ENCODE assay signal across 8 cellular contexts in genomic region chr19:14006766-14007562, GRCh38. TPM values are rescaled to one million over a fixed set of nuclear protein-coding genes. Genes with fewer than 3 reads are reported as not detected.
A peak's percentile ranks its signal among the peaks of the same experiment; 100 is the strongest.
DNase-seq lines count a peak whose midpoint lies in the region; ATAC-seq and TF ChIP-seq lines count a peak whose summit lies in the region.

No MANE protein-coding gene starts in this region.

- peak overlapping the region; percentile 96 for H2AFZ ChIP-seq in SU-DHL-6 (ENCODE audit: low read depth, low read length, severe bottlenecking)

- CTCF ChIA-PET in CD4-positive, alpha-beta memory T cell (lab: Charles Lee; ENCODE audit: partially characterized antibody): interaction anchor here (0.7 to 1.7 kb wide), 4 partner anchors 20 to 65 kb away, joined by 3 to 5 read pairs (median 4); partner anchors contain the start of gene IL27RA

- DNase-seq in CD4-positive, alpha-beta memory T cell: no peak
- peak; percentile 96 to 97 for DNase-seq in erythroblast (lab: John Stamatoyannopoulos, UW)
- peak; percentile 90 for DNase-seq in neural crest cell (ENCODE audit: low read depth, low spot score)
- no peak for DNase-seq in kidney tubule cell (ENCODE audit: low spot score)
- no peak for DNase-seq in H4 (ENCODE audit: low spot score)

- H3K36me3 ChIP-seq in CD4-positive, alpha-beta memory T cell (ENCODE audit: insufficient read depth, low read length): no peaks in the 10 kb centered on the region
- H3K36me3 ChIP-seq in SU-DHL-6 (ENCODE audit: low read length): no peaks in the 10 kb centered on the region

- H3K4me3 Mint-ChIP-seq in CD4-positive, alpha-beta memory T cell: peak overlapping the region; percentile 91 to 98 (median 96)
- H3K4me3 Mint-ChIP-seq in neural crest cell: peak overlapping the region; percentile 96

- H3K27ac Mint-ChIP-seq in CD4-positive, alpha-beta memory T cell: peak overlapping the region; percentile 97 to 100 (median 100)
- peak overlapping the region; percentile 99 for H3K27ac Mint-ChIP-seq in neural crest cell (ENCODE audit: unreplicated experiment)

- H3K4me3 ChIP-seq in CD4-positive, alpha-beta memory T cell (ENCODE audit: low read length in 2 of 2): peak overlapping the region; percentile 58 to 82
- peak overlapping the region; percentile 64 for H3K4me3 ChIP-seq in SU-DHL-6 (ENCODE audit: insufficient read depth, low read length, poor library complexity, severe bottlenecking)

- no peaks in the 10 kb centered on the region for H3K27me3 ChIP-seq in CD4-positive, alpha-beta memory T cell (ENCODE audit: insufficient read depth, low read length)
- H3K27me3 ChIP-seq in SU-DHL-6 (ENCODE audit: low read length): no peaks in the 10 kb centered on the region

- TF ChIP-seq CTCF in SU-DHL-6 (IDR thresholded peaks at IDR 0.05; ENCODE audit: insufficient read depth, low read length, poor library complexity, severe bottlenecking) (no peak), neural crest cell (conservative IDR thresholded peaks at IDR 0.05) (no peak)

- peak overlapping the region; percentile 96 for H3K4me2 ChIP-seq in SU-DHL-6 (ENCODE audit: low read depth, low read length, poor library complexity, severe bottlenecking)

- ATAC-seq in GM18909 (IDR thresholded peaks at IDR 0.05; ENCODE audit: poor library complexity, unreplicated experiment): peak; percentile 38
- peak; percentile 22 for ATAC-seq in HG03108 (IDR thresholded peaks at IDR 0.05; ENCODE audit: unreplicated experiment)

- intact Hi-C loops in CD4-positive, alpha-beta memory T cell (cut with micrococcal nuclease): loop anchor here (1.0 to 2.0 kb wide), 8 partner anchors 21 to 854 kb away; partner anchors contain the start of genes BRME1, CC2D1A and DCAF15

- no peaks in the 10 kb centered on the region for H4K20me1 ChIP-seq in SU-DHL-6 (ENCODE audit: low read depth, low read length)

- H3K79me2 ChIP-seq in SU-DHL-6 (ENCODE audit: insufficient read depth, low read length): no peaks in the 10 kb centered on the region; the same call in 1 of the 2 replicates

- H3K4me1 Mint-ChIP-seq in CD4-positive, alpha-beta memory T cell: peaks cover 29 to 46% (median 36%) of the 10 kb centered on the region in 4 donors
- H3K4me1 Mint-ChIP-seq in neural crest cell: peaks cover 17% of the 10 kb centered on the region

- H3K9ac ChIP-seq in SU-DHL-6 (ENCODE audit: low read length): peak overlapping the region; percentile 83

- no peaks in the 10 kb centered on the region for H3K9me3 ChIP-seq in CD4-positive, alpha-beta memory T cell (ENCODE audit: control insufficient read depth in 1 of 2, low read length in 2 of 2)
- no peaks in the 10 kb centered on the region for H3K9me3 ChIP-seq in SU-DHL-6 (ENCODE audit: insufficient read depth, low read length)

- no peaks in the 10 kb centered on the region for H3K9me2 ChIP-seq in SU-DHL-6 (replicated peaks; ENCODE audit: insufficient read depth, low read length)

- H3K36me3 Mint-ChIP-seq in CD4-positive, alpha-beta memory T cell: peaks cover 0 to 8% of the 10 kb centered on the region in 2 donors
- H3K36me3 Mint-ChIP-seq in neural crest cell (ENCODE audit: low read depth): no peaks in the 10 kb centered on the region

- H3K27ac ChIP-seq in CD4-positive, alpha-beta memory T cell (ENCODE audit: low read depth, low read length): peak overlapping the region; percentile 99
- peak overlapping the region; percentile 61 for H3K27ac ChIP-seq in SU-DHL-6 (ENCODE audit: low read depth, low read length)

- peaks cover 0 to 2% (median 0%) of the 10 kb centered on the region in 8 donors for H3K9me3 Mint-ChIP-seq in CD4-positive, alpha-beta memory T cell
- H3K9me3 Mint-ChIP-seq in neural crest cell: no peaks in the 10 kb centered on the region

- peaks cover 0 to 2% of the 10 kb centered on the region in 2 donors for H3K27me3 Mint-ChIP-seq in CD4-positive, alpha-beta memory T cell
- H3K27me3 Mint-ChIP-seq in neural crest cell (ENCODE audit: low read depth): no peaks in the 10 kb centered on the region

- H3F3A ChIP-seq in SU-DHL-6 (ENCODE audit: insufficient read depth): peaks cover 23% of the 10 kb centered on the region

- POLR2A ChIA-PET in CD4-positive, alpha-beta memory T cell (lab: Charles Lee; ENCODE audit: partially characterized antibody): interaction anchor here (0.7 to 8.0 kb wide), 37 partner anchors 9 to 500 kb away, joined by 3 to 225 read pairs (median 5); partner anchors contain the start of genes ADGRE5, ASF1B, DCAF15 and IL27RA

- peak; percentile 83 for TF ChIP-seq POLR2A in erythroblast (IDR thresholded peaks at IDR 0.05; ENCODE audit: low read length)

- peaks cover 40% of the 10 kb centered on the region for H3K4me1 ChIP-seq in CD4-positive, alpha-beta memory T cell (ENCODE audit: insufficient read depth, low read length)

RNA-seq across cellular contexts. Expression of gene RFX1, which starts 0.8 kb away (rescaled TPM):
- 10 to 100 TPM; 17.4 to 17.8 TPM for total RNA-seq in CD4-positive, alpha-beta memory T cell
- polyA plus RNA-seq in CD4-positive, alpha-beta memory T cell: 1 to 10 TPM in 1 of 2 donors, not detected in 1; 2.5 TPM
- 17.6 and 19.9 TPM in 2 replicates for total RNA-seq in neural crest cell
- 1.1 and 2.0 TPM in 2 replicates for total RNA-seq in H4 (2014; rRNA removed; shearing (Covaris generic))

RNA-seq across cellular contexts. Expression of gene RLN3, which starts 21.0 kb away (rescaled TPM):
- total RNA-seq in CD4-positive, alpha-beta memory T cell: not detected
- polyA plus RNA-seq in CD4-positive, alpha-beta memory T cell: under 1 TPM in 1 of 2 donors, not detected in 1; 0.41 TPM
- not detected in 2 replicates for total RNA-seq in neural crest cell
- total RNA-seq in H4 (2014; rRNA removed; shearing (Covaris generic)): not detected in 2 replicates

RNA-seq across cellular contexts. Expression of gene IL27RA, which starts 24.6 kb away (rescaled TPM):
- 10 to 100 TPM; 74.3 to 76.2 TPM for total RNA-seq in CD4-positive, alpha-beta memory T cell
- 100 to 1,000 TPM; 101 to 104 TPM for polyA plus RNA-seq in CD4-positive, alpha-beta memory T cell
- 4.8 and 5.0 TPM in 2 replicates for total RNA-seq in neural crest cell
- 13.9 and 15.0 TPM in 2 replicates for total RNA-seq in H4 (2014; rRNA removed; shearing (Covaris generic))

RNA-seq across cellular contexts. Expression of gene DCAF15, which starts 54.7 kb away (rescaled TPM):
- total RNA-seq in CD4-positive, alpha-beta memory T cell: 10 to 100 TPM; 92.9 to 96.7 TPM
- 1 to 10 TPM; 4.9 to 7.2 TPM for polyA plus RNA-seq in CD4-positive, alpha-beta memory T cell
- total RNA-seq in neural crest cell: 83.5 and 85.6 TPM in 2 replicates
- 13.8 and 14.2 TPM in 2 replicates for total RNA-seq in H4 (2014; rRNA removed; shearing (Covaris generic))

RNA-seq across cellular contexts. Expression of gene PALM3, which starts 54.9 kb away (rescaled TPM):
- total RNA-seq in CD4-positive, alpha-beta memory T cell: not detected
- not detected for polyA plus RNA-seq in CD4-positive, alpha-beta memory T cell
- 5.2 and 5.7 TPM in 2 replicates for total RNA-seq in neural crest cell
- 1.4 and 2.0 TPM in 2 replicates for total RNA-seq in H4 (2014; rRNA removed; shearing (Covaris generic))

Comparison
In these comparisons a context has a peak if more than half of its experiments do, and no peak if none do; other contexts are left out.
1. DNase-seq: peak in erythroblast (2 of 2) and neural crest cell (single experiment); none in CD4-positive, alpha-beta memory T cell (0 of 5), kidney tubule cell (single experiment) and H4 (single experiment).